8 cellular contexts compared by ENCODE assay signal in genomic region chr2:67215214-67215613, GRCh38.
DNase-seq lines count a peak whose midpoint lies in the region; ATAC-seq and TF ChIP-seq lines count a peak whose summit lies in the region.

No MANE protein-coding gene starts in this region.

- WGBS in gastroesophageal sphincter (ENCODE audit: low coverage in 1 of 2), 2 donors, result 9 to 11% methylated on average over 2 to 4 of the region's 8 CpGs

- no peak for TF ChIP-seq EP300 in gastroesophageal sphincter (IDR thresholded peaks at IDR 0.05)

- H3K36me3 ChIP-seq in gastroesophageal sphincter, result no peaks in the 10 kb centered on the region

- peak; percentile 76 for ATAC-seq in gastroesophageal sphincter
- ATAC-seq in HG02623 (IDR thresholded peaks at IDR 0.05; ENCODE audit: unreplicated experiment), result no peak
- ATAC-seq in HG03439 (IDR thresholded peaks at IDR 0.05; ENCODE audit: unreplicated experiment), result no peak

- H3K27ac ChIP-seq in gastroesophageal sphincter, result peak overlapping the region; percentile 10 to 79 (median 78)

- peaks cover 0 to 22% (median 4%) of the 10 kb centered on the region in 3 donors for H3K4me1 ChIP-seq in gastroesophageal sphincter

- no peak for TF ChIP-seq POLR2A in gastroesophageal sphincter (IDR thresholded peaks at IDR 0.05)

- H3K9me3 ChIP-seq in gastroesophageal sphincter, result no peaks in the 10 kb centered on the region

- no peak overlapping the region for H3K4me3 ChIP-seq in gastroesophageal sphincter

- H3K27me3 ChIP-seq in gastroesophageal sphincter, result no peaks in the 10 kb centered on the region

- TF ChIP-seq CTCF in gastroesophageal sphincter (IDR thresholded peaks at IDR 0.05), result peak in 3 of 4 experiments; percentile 51 to 62 (median 59)

- DNase-seq in NCI-H2081 (lab: John Stamatoyannopoulos, UW) (peak; percentile 2 to 15), NCI-H2081 treated with DMSO at 0.1 percent for 48 hours (lab: John Stamatoyannopoulos, UW) (no peak), RPMI8226 (peak; percentile 8), smooth muscle cell of the brain vasculature (ENCODE audit: low read depth, low spot score) (peak; percentile 6), NCI-H1105 (lab: John Stamatoyannopoulos, UW) (no peak)

Comparison
In these comparisons a context has a peak if more than half of its experiments do, and no peak if none do; other contexts are left out.
1. DNase-seq: peak in NCI-H2081 (2 of 2), RPMI8226 (single experiment) and smooth muscle cell of the brain vasculature (single experiment); none in NCI-H2081 treated with DMSO at 0.1 percent for 48 hours (single experiment) and NCI-H1105 (single experiment).